ENCODE assay signal across 9 cellular contexts in genomic region chr1:155933591-155934096, GRCh38. TPM values are rescaled to one million over a fixed set of nuclear protein-coding genes. Genes with fewer than 3 reads are reported as not detected.
DNase-seq lines count a peak whose midpoint lies in the region; TF ChIP-seq lines count a peak whose summit lies in the region.
"Had no signal": no experiment of that assay in that cellular context is flagged by ENCODE, and none has a peak within 500 bp of the region (broad histone marks: within the 10 kb centered on the region; RNA-seq: fewer than 3 reads in every experiment).

No MANE protein-coding gene starts in this region.

- H3K4me1 ChIP-seq in HUES48 (ENCODE audit: control insufficient read depth, insufficient read depth, low read length) (peaks cover 9% of the 10 kb centered on the region), muscle layer of duodenum (ENCODE audit: control insufficient read depth in 1 of 2, insufficient read depth in 2 of 2, low read length in 2 of 2) (peaks cover 21 to 48% of the 10 kb centered on the region in 2 donors)

- POLR2A ChIA-PET in BJ (lab: Charles Lee) = interaction anchor here (0.6 to 1.1 kb wide), 7 partner anchors 17 to 200 kb away, joined by 3 to 9 read pairs (median 3); partner anchors contain the start of gene SYT11

- intact Hi-C loops in dorsolateral prefrontal cortex (cut with DNase I) = loop anchor here (2.0 to 10.0 kb wide), 5 partner anchors 55 to 121 kb away; partner anchors contain the start of genes LAMTOR2 (in 2 of the 2), GON4L (in 1 of the 2) and UBQLN4 (in 1 of the 2)

- no peaks in the 10 kb centered on the region for H3K9me3 Mint-ChIP-seq in nephron progenitor cell

- H3K4me3 ChIP-seq in BJ (ENCODE audit: low read depth, low read length) (peak overlapping the region; percentile 85), HUES48 (ENCODE audit: low read depth, low read length) (peak overlapping the region; percentile 85), dorsolateral prefrontal cortex (peak overlapping the region; percentile 65 to 100 (median 93)), muscle layer of duodenum (ENCODE audit: low read depth in 1 of 2, low read length in 2 of 2) (peak overlapping the region; percentile 75 to 99)

- DNase-seq in BJ (ENCODE audit: low read depth) (no peak), dorsolateral prefrontal cortex (no peak), nephron progenitor cell (no peak), NCI-H524 treated with DMSO at 0.1 percent for 48 hours (lab: John Stamatoyannopoulos, UW) (no peak), DMS114 treated with DMSO at 0.1 percent for 48 hours (lab: John Stamatoyannopoulos, UW; ENCODE audit: unreplicated experiment) (no peak)
- no peak for DNase-seq in activated naive CD4-positive, alpha-beta T cell (lab: John Stamatoyannopoulos, UW)

- no peak for TF ChIP-seq CTCF in BJ (IDR thresholded peaks at IDR 0.05; ENCODE audit: insufficient read depth, low read depth, low read length)
- TF ChIP-seq CTCF in dorsolateral prefrontal cortex (IDR thresholded peaks at IDR 0.05 in 54 of 56, conservative IDR thresholded peaks at IDR 0.05 in 2 of 56; ENCODE audit: low read depth in 1 of 56, partially characterized antibody in 56 of 56) = no peak
- TF ChIP-seq CTCF in nephron progenitor cell (IDR thresholded peaks at IDR 0.05) = no peak

- no peak overlapping the region for H3K4me3 Mint-ChIP-seq in nephron progenitor cell

- peaks cover 40% of the 10 kb centered on the region for H3K36me3 Mint-ChIP-seq in nephron progenitor cell (ENCODE audit: low read depth)

- no peaks in the 10 kb centered on the region for H3K27me3 ChIP-seq in BJ (ENCODE audit: control insufficient read depth, insufficient read depth, low read length)
- H3K27me3 ChIP-seq in HUES48 (ENCODE audit: control insufficient read depth, insufficient read depth, low read length) = no peaks in the 10 kb centered on the region
- H3K27me3 ChIP-seq in dorsolateral prefrontal cortex = no peaks in the 10 kb centered on the region
- H3K27me3 ChIP-seq in muscle layer of duodenum (ENCODE audit: low read depth, low read length) = no peaks in the 10 kb centered on the region

- CTCF ChIA-PET in BJ (lab: Yijun Ruan, JAX) = interaction anchor here (0.6 to 6.5 kb wide), 7 partner anchors 11 to 190 kb away, joined by 3 to 34 read pairs (median 4); partner anchors contain the start of gene ARHGEF2

- H3K27ac ChIP-seq in HUES48 (ENCODE audit: low read depth, low read length) = peak overlapping the region; percentile 94
- peak overlapping the region; percentile 41 to 99 (median 95) for H3K27ac ChIP-seq in dorsolateral prefrontal cortex
- peak overlapping the region; percentile 94 for H3K27ac ChIP-seq in muscle layer of duodenum (ENCODE audit: low read length)

- no peak overlapping the region for H3K27ac Mint-ChIP-seq in nephron progenitor cell

- H3K9me3 ChIP-seq in HUES48 (ENCODE audit: control insufficient read depth, insufficient read depth, low read length) (no peaks in the 10 kb centered on the region), muscle layer of duodenum (ENCODE audit: control insufficient read depth in 1 of 2, low read length in 2 of 2) (no peaks in the 10 kb centered on the region)

- peak overlapping the region; percentile 88 for H3K9ac ChIP-seq in HUES48 (ENCODE audit: low read depth, low read length)

- H3K27me3 Mint-ChIP-seq in nephron progenitor cell (ENCODE audit: low read depth, poor library complexity) = no peaks in the 10 kb centered on the region

- H3K36me3 ChIP-seq in BJ (ENCODE audit: control insufficient read depth, insufficient read depth, low read length) (peaks cover 7% of the 10 kb centered on the region), HUES48 (ENCODE audit: control insufficient read depth, insufficient read depth, low read length) (peaks cover 47% of the 10 kb centered on the region), muscle layer of duodenum (ENCODE audit: control insufficient read depth in 1 of 2, insufficient read depth in 2 of 2, low read length in 2 of 2) (peaks cover 18 to 20% of the 10 kb centered on the region in 2 donors)

- peaks cover 6% of the 10 kb centered on the region for H3K4me1 Mint-ChIP-seq in nephron progenitor cell

RNA-seq across cellular contexts. Expression of gene KHDC4, which starts 0.6 kb away (rescaled TPM):
- polyA plus RNA-seq in BJ (2011; rRNA removed) = 39.0 and 39.8 TPM in 2 replicates
- 25.5 and 39.1 TPM in 2 replicates for polyA minus RNA-seq in BJ (2011; rRNA and poly(A)+ RNA removed)
- 10 to 100 TPM; 33.7 to 80.2 (median 50.9) TPM for total RNA-seq in dorsolateral prefrontal cortex

RNA-seq across cellular contexts. Expression of gene RXFP4, which starts 7.8 kb away (rescaled TPM):
- polyA plus RNA-seq in BJ (2011; rRNA removed) = not detected in 2 replicates
- polyA minus RNA-seq in BJ (2011; rRNA and poly(A)+ RNA removed) = 0.41 TPM in 1 of 2 replicates, not detected in the other
- not detected for total RNA-seq in dorsolateral prefrontal cortex
- total RNA-seq: chondrocyte had no signal

RNA-seq across cellular contexts. Expression of gene RIT1, which starts 22.5 kb away (rescaled TPM):
- 25.8 and 42.6 TPM in 2 replicates for polyA plus RNA-seq in BJ (2011; rRNA removed)
- 28.8 and 32.9 TPM in 2 replicates for polyA minus RNA-seq in BJ (2011; rRNA and poly(A)+ RNA removed)
- total RNA-seq in dorsolateral prefrontal cortex = 10 to 100 TPM; 13.3 to 34.9 (median 21.2) TPM

RNA-seq across cellular contexts. Expression of gene ARHGEF2, which starts 44.7 kb away (rescaled TPM):
- 130 and 213 TPM in 2 replicates for polyA plus RNA-seq in BJ (2011; rRNA removed)
- polyA minus RNA-seq in BJ (2011; rRNA and poly(A)+ RNA removed) = 128 and 154 TPM in 2 replicates
- 100 to 1,000 TPM; 113 to 323 (median 165) TPM for total RNA-seq in dorsolateral prefrontal cortex
